ENCODE assay signal across 2 cellular contexts in the genomic region with DNA sequence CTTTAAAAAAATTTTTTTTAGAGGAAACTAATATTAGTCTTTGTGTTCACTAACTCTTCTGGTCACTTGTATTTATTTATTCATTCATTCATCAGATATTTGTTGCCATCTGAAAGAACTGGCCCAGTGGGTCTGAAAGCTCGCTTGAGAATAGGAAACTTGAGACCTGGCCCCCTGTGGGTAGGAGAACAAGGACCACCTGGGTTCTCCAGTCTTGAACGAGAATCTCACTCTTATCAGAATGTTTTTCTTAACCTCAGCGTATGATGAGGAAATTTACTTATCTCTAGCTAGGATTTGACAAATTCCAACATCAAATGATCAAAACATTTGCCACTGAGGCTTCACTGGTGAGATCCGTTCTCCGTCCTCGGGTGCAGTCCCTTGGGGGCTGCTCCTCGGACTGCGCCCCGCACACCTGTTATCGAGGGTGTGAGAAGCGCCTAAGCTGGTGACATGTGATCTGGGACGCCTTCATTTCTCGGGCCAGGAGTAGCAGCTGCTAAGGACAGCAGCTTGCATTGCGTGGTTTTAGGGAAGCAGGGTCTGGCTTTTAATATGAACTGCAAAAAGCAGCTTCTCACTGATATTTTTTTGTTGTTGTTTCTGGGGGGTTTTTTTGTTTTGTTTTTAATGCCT.
TF ChIP-seq lines count a peak whose summit lies in the region.

No MANE protein-coding gene starts in this region.

TF ChIP-seq in GM23338, 12 proteins besides CTCF, POLR2A, EP300 and RAD21:
- TF ChIP-seq POLR2AphosphoS5 (IDR thresholded peaks at IDR 0.05; ENCODE audit: low read depth) = peak; percentile 25; the same call in 1 of the 2 replicates
- no peak for TF ChIP-seq STAT1 (IDR thresholded peaks at IDR 0.05; ENCODE audit: unreplicated experiment)
- TF ChIP-seq NANOG (IDR thresholded peaks at IDR 0.05; ENCODE audit: borderline replicate concordance) = no peak
- no peak for TF ChIP-seq JUNB (IDR thresholded peaks at IDR 0.05; ENCODE audit: unreplicated experiment)
- TF ChIP-seq, protein P1, sequence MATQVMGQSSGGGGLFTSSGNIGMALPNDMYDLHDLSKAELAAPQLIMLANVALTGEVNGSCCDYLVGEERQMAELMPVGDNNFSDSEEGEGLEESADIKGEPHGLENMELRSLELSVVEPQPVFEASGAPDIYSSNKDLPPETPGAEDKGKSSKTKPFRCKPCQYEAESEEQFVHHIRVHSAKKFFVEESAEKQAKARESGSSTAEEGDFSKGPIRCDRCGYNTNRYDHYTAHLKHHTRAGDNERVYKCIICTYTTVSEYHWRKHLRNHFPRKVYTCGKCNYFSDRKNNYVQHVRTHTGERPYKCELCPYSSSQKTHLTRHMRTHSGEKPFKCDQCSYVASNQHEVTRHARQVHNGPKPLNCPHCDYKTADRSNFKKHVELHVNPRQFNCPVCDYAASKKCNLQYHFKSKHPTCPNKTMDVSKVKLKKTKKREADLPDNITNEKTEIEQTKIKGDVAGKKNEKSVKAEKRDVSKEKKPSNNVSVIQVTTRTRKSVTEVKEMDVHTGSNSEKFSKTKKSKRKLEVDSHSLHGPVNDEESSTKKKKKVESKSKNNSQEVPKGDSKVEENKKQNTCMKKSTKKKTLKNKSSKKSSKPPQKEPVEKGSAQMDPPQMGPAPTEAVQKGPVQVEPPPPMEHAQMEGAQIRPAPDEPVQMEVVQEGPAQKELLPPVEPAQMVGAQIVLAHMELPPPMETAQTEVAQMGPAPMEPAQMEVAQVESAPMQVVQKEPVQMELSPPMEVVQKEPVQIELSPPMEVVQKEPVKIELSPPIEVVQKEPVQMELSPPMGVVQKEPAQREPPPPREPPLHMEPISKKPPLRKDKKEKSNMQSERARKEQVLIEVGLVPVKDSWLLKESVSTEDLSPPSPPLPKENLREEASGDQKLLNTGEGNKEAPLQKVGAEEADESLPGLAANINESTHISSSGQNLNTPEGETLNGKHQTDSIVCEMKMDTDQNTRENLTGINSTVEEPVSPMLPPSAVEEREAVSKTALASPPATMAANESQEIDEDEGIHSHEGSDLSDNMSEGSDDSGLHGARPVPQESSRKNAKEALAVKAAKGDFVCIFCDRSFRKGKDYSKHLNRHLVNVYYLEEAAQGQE (IDR thresholded peaks at IDR 0.05; ENCODE audit: unreplicated experiment) = no peak

TF ChIP-seq in WTC11, 78 proteins besides CTCF, POLR2A, EP300 and RAD21 (continues in another document):
- TF ChIP-seq ZNF423 (CRISPR knock-in tag; IDR thresholded peaks at IDR 0.05) = peak; percentile 51; the same call in 1 of the 2 replicates
- TF ChIP-seq, protein P2, sequence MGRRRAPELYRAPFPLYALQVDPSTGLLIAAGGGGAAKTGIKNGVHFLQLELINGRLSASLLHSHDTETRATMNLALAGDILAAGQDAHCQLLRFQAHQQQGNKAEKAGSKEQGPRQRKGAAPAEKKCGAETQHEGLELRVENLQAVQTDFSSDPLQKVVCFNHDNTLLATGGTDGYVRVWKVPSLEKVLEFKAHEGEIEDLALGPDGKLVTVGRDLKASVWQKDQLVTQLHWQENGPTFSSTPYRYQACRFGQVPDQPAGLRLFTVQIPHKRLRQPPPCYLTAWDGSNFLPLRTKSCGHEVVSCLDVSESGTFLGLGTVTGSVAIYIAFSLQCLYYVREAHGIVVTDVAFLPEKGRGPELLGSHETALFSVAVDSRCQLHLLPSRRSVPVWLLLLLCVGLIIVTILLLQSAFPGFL (CRISPR knock-in tag; IDR thresholded peaks at IDR 0.05; ENCODE audit: borderline replicate concordance) = no peak
- TF ChIP-seq FOXP1 (CRISPR knock-in tag; IDR thresholded peaks at IDR 0.05; ENCODE audit: borderline replicate concordance) = no peak
- TF ChIP-seq GTF2I (CRISPR knock-in tag; conservative IDR thresholded peaks at IDR 0.05) = no peak
- no peak for TF ChIP-seq ZNF416 (CRISPR knock-in tag; IDR thresholded peaks at IDR 0.05)
- TF ChIP-seq, protein P3, sequence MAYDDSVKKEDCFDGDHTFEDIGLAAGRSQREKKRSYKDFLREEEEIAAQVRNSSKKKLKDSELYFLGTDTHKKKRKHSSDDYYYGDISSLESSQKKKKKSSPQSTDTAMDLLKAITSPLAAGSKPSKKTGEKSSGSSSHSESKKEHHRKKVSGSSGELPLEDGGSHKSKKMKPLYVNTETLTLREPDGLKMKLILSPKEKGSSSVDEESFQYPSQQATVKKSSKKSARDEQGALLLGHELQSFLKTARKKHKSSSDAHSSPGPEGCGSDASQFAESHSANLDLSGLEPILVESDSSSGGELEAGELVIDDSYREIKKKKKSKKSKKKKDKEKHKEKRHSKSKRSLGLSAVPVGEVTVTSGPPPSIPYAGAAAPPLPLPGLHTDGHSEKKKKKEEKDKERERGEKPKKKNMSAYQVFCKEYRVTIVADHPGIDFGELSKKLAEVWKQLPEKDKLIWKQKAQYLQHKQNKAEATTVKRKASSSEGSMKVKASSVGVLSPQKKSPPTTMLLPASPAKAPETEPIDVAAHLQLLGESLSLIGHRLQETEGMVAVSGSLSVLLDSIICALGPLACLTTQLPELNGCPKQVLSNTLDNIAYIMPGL (CRISPR knock-in tag; IDR thresholded peaks at IDR 0.05) = no peak
- peak; percentile 59; the same call in 1 of the 2 replicates for TF ChIP-seq ETV6 (CRISPR knock-in tag; IDR thresholded peaks at IDR 0.05)
- TF ChIP-seq TCF7 (CRISPR knock-in tag; IDR thresholded peaks at IDR 0.05; ENCODE audit: low read depth) = no peak
- no peak for TF ChIP-seq CBFB (CRISPR knock-in tag; IDR thresholded peaks at IDR 0.05; ENCODE audit: low read depth)
- no peak for TF ChIP-seq MXD4 (CRISPR knock-in tag; IDR thresholded peaks at IDR 0.05; ENCODE audit: borderline replicate concordance)
- TF ChIP-seq, protein P4, sequence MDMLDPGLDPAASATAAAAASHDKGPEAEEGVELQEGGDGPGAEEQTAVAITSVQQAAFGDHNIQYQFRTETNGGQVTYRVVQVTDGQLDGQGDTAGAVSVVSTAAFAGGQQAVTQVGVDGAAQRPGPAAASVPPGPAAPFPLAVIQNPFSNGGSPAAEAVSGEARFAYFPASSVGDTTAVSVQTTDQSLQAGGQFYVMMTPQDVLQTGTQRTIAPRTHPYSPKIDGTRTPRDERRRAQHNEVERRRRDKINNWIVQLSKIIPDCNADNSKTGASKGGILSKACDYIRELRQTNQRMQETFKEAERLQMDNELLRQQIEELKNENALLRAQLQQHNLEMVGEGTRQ (CRISPR knock-in tag; IDR thresholded peaks at IDR 0.05) = peak; percentile 55
- TF ChIP-seq, protein P5, sequence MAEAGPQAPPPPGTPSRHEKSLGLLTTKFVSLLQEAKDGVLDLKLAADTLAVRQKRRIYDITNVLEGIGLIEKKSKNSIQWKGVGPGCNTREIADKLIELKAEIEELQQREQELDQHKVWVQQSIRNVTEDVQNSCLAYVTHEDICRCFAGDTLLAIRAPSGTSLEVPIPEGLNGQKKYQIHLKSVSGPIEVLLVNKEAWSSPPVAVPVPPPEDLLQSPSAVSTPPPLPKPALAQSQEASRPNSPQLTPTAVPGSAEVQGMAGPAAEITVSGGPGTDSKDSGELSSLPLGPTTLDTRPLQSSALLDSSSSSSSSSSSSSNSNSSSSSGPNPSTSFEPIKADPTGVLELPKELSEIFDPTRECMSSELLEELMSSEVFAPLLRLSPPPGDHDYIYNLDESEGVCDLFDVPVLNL (CRISPR knock-in tag; IDR thresholded peaks at IDR 0.05; ENCODE audit: borderline replicate concordance, low read depth) = no peak
- TF ChIP-seq, protein P6, sequence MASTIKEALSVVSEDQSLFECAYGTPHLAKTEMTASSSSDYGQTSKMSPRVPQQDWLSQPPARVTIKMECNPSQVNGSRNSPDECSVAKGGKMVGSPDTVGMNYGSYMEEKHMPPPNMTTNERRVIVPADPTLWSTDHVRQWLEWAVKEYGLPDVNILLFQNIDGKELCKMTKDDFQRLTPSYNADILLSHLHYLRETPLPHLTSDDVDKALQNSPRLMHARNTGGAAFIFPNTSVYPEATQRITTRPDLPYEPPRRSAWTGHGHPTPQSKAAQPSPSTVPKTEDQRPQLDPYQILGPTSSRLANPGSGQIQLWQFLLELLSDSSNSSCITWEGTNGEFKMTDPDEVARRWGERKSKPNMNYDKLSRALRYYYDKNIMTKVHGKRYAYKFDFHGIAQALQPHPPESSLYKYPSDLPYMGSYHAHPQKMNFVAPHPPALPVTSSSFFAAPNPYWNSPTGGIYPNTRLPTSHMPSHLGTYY (CRISPR knock-in tag; IDR thresholded peaks at IDR 0.05) = no peak
- TF ChIP-seq HMGA2 (CRISPR knock-in tag; IDR thresholded peaks at IDR 0.05) = no peak
- TF ChIP-seq ZNF138 (CRISPR knock-in tag; conservative IDR thresholded peaks at IDR 0.05) = no peak
- TF ChIP-seq NFE2L1 (CRISPR knock-in tag; IDR thresholded peaks at IDR 0.05) = no peak
- TF ChIP-seq, protein P7, sequence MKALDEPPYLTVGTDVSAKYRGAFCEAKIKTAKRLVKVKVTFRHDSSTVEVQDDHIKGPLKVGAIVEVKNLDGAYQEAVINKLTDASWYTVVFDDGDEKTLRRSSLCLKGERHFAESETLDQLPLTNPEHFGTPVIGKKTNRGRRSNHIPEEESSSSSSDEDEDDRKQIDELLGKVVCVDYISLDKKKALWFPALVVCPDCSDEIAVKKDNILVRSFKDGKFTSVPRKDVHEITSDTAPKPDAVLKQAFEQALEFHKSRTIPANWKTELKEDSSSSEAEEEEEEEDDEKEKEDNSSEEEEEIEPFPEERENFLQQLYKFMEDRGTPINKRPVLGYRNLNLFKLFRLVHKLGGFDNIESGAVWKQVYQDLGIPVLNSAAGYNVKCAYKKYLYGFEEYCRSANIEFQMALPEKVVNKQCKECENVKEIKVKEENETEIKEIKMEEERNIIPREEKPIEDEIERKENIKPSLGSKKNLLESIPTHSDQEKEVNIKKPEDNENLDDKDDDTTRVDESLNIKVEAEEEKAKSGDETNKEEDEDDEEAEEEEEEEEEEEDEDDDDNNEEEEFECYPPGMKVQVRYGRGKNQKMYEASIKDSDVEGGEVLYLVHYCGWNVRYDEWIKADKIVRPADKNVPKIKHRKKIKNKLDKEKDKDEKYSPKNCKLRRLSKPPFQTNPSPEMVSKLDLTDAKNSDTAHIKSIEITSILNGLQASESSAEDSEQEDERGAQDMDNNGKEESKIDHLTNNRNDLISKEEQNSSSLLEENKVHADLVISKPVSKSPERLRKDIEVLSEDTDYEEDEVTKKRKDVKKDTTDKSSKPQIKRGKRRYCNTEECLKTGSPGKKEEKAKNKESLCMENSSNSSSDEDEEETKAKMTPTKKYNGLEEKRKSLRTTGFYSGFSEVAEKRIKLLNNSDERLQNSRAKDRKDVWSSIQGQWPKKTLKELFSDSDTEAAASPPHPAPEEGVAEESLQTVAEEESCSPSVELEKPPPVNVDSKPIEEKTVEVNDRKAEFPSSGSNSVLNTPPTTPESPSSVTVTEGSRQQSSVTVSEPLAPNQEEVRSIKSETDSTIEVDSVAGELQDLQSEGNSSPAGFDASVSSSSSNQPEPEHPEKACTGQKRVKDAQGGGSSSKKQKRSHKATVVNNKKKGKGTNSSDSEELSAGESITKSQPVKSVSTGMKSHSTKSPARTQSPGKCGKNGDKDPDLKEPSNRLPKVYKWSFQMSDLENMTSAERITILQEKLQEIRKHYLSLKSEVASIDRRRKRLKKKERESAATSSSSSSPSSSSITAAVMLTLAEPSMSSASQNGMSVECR (CRISPR knock-in tag; IDR thresholded peaks at IDR 0.05; ENCODE audit: borderline replicate concordance) = no peak
- no peak for TF ChIP-seq TP53 (CRISPR knock-in tag; IDR thresholded peaks at IDR 0.05)
- TF ChIP-seq, protein P8, sequence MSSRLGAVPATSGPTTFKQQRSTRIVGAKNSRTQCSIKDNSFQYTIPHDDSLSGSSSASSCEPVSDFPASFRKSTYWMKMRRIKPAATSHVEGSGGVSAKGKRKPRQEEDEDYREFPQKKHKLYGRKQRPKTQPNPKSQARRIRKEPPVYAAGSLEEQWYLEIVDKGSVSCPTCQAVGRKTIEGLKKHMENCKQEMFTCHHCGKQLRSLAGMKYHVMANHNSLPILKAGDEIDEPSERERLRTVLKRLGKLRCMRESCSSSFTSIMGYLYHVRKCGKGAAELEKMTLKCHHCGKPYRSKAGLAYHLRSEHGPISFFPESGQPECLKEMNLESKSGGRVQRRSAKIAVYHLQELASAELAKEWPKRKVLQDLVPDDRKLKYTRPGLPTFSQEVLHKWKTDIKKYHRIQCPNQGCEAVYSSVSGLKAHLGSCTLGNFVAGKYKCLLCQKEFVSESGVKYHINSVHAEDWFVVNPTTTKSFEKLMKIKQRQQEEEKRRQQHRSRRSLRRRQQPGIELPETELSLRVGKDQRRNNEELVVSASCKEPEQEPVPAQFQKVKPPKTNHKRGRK (CRISPR knock-in tag; IDR thresholded peaks at IDR 0.05; ENCODE audit: borderline replicate concordance) = no peak
- TF ChIP-seq ATF1 (CRISPR knock-in tag; IDR thresholded peaks at IDR 0.05) = no peak
- TF ChIP-seq, protein P9, sequence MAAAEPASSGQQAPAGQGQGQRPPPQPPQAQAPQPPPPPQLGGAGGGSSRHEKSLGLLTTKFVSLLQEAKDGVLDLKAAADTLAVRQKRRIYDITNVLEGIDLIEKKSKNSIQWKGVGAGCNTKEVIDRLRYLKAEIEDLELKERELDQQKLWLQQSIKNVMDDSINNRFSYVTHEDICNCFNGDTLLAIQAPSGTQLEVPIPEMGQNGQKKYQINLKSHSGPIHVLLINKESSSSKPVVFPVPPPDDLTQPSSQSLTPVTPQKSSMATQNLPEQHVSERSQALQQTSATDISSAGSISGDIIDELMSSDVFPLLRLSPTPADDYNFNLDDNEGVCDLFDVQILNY (CRISPR knock-in tag; IDR thresholded peaks at IDR 0.05) = no peak
- TF ChIP-seq, protein P10, sequence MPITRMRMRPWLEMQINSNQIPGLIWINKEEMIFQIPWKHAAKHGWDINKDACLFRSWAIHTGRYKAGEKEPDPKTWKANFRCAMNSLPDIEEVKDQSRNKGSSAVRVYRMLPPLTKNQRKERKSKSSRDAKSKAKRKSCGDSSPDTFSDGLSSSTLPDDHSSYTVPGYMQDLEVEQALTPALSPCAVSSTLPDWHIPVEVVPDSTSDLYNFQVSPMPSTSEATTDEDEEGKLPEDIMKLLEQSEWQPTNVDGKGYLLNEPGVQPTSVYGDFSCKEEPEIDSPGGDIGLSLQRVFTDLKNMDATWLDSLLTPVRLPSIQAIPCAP (CRISPR knock-in tag; IDR thresholded peaks at IDR 0.05) = no peak
- TF ChIP-seq, protein P11, sequence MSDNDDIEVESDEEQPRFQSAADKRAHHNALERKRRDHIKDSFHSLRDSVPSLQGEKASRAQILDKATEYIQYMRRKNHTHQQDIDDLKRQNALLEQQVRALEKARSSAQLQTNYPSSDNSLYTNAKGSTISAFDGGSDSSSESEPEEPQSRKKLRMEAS (CRISPR knock-in tag; IDR thresholded peaks at IDR 0.05) = peak; percentile 62; the same call in 1 of the 2 replicates
- TF ChIP-seq TEAD4 (CRISPR knock-in tag; IDR thresholded peaks at IDR 0.05) = no peak
- TF ChIP-seq, protein P12, sequence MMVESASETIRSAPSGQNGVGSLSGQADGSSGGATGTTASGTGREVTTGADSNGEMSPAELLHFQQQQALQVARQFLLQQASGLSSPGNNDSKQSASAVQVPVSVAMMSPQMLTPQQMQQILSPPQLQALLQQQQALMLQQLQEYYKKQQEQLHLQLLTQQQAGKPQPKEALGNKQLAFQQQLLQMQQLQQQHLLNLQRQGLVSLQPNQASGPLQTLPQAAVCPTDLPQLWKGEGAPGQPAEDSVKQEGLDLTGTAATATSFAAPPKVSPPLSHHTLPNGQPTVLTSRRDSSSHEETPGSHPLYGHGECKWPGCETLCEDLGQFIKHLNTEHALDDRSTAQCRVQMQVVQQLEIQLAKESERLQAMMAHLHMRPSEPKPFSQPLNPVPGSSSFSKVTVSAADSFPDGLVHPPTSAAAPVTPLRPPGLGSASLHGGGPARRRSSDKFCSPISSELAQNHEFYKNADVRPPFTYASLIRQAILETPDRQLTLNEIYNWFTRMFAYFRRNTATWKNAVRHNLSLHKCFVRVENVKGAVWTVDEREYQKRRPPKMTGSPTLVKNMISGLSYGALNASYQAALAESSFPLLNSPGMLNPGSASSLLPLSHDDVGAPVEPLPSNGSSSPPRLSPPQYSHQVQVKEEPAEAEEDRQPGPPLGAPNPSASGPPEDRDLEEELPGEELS (CRISPR knock-in tag; IDR thresholded peaks at IDR 0.05) = peak; percentile 23; the same call in 1 of the 2 replicates
- TF ChIP-seq NFATC4 (CRISPR knock-in tag; IDR thresholded peaks at IDR 0.05) = no peak
